Comparison of ENCODE assay signal across 8 cellular contexts in the genomic region with DNA sequence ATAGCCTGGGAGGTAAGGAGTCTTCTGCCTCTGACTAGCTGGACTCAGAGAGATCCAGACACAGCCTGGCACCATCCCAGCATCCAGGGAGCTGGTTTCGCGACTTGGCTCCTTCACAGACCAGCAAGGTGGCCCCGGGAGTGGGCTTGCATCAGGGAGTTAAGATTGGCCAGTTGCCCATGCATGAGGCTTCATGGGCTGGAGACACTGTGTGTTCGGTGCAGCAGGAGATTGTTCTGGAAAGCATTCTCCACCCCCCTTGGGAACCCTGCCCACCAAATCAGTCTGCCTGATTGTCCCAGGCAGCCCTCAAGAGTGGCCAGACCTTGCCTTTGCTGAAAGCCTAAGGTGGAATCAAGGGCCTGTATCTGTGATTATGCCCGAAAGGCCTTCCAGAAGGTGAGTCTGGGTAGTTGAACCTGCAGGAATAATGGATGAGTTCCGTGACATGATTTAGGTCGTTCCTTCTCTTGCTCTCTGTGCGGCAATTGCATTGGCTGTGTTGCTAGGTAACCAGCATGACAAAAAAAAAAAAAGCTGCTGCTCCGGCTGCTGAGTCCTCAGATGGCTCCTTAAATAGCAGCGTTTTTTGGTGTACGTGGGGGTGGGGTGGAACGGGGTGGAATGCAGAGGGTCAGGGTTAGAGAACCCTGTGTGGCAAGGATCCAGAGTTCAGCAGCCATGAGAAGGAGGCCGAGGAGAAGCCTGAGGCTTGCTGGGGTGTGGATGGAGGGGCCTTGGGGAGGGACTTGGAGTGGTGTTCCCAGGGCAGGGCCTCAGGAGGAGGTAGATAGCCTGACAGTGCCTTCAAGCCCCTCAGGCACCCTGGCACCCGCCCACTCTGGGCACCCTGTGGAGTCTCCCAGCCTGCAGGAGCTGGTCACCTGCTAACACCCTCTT.
A peak's percentile ranks its signal among the peaks of the same experiment; 100 is the strongest.
DNase-seq lines count a peak whose midpoint lies in the region; TF ChIP-seq lines count a peak whose summit lies in the region.

No MANE protein-coding gene starts in this region.

- peak overlapping the region; percentile 13 for H3K9ac ChIP-seq in neuronal stem cell (ENCODE audit: low read depth, low read length, poor library complexity)

- H3K4me1 ChIP-seq in Caco-2 = peaks cover 17% of the 10 kb centered on the region
- H3K4me1 ChIP-seq in neuronal stem cell (ENCODE audit: control insufficient read depth in 2 of 2, insufficient read depth in 1 of 2, low read depth in 1 of 2, low read length in 2 of 2) = peaks cover 19 to 24% of the 10 kb centered on the region in 2 donors

- peak overlapping the region; percentile 71 for H2BK15ac ChIP-seq in neuronal stem cell (ENCODE audit: low read length)

- DNase-seq in Caco-2 (peak; percentile 75 to 79), NCI-H446 treated with DMSO at 0.1 percent for 48 hours (lab: John Stamatoyannopoulos, UW) (peak; percentile 80), fibroblast of the aortic adventitia (ENCODE audit: low read depth) (peak; percentile 66), neuronal stem cell (ENCODE audit: low spot score) (peak; percentile 68), DMS53 (lab: John Stamatoyannopoulos, UW) (no peak), DMS53 treated with DMSO at 0.1 percent for 48 hours (lab: John Stamatoyannopoulos, UW; ENCODE audit: unreplicated experiment) (no peak), CD1c-positive myeloid dendritic cell (ENCODE audit: extremely low spot score) (no peak)
- DNase-seq in activated CD4-positive, alpha-beta T cell treated with anti-CD3 and anti-CD28 coated beads, Interleukin-2, amount 50 U/mL, for 1 hour = no peak

- peak overlapping the region; percentile 45 for H3K4me2 ChIP-seq in neuronal stem cell (ENCODE audit: insufficient read depth, low read length, poor library complexity, severe bottlenecking)

- no peak overlapping the region for H3K4me3 ChIP-seq in Caco-2 (ENCODE audit: low read depth, low read length)
- no peak overlapping the region for H3K4me3 ChIP-seq in fibroblast of the aortic adventitia (ENCODE audit: low read depth, low read length)
- H3K4me3 ChIP-seq in neuronal stem cell (ENCODE audit: low read length in 2 of 2) = no peak overlapping the region

- TF ChIP-seq CTCF in Caco-2 (IDR thresholded peaks at IDR 0.05; ENCODE audit: insufficient read depth in 1 of 2, low read depth in 1 of 2, low read length in 1 of 2, severe bottlenecking in 1 of 2, unreplicated experiment in 1 of 2) (no peak), fibroblast of the aortic adventitia (IDR thresholded peaks at IDR 0.05; ENCODE audit: insufficient read depth, low read length) (no peak)

- peak overlapping the region; percentile 91 for H2AK5ac ChIP-seq in neuronal stem cell (ENCODE audit: low read depth, low read length)

- no TSS peak for BruUV-seq in Caco-2 (replicated peaks; lab: Mats Ljungman, UMichigan)

- peak overlapping the region; percentile 55 for H2AFZ ChIP-seq in neuronal stem cell (ENCODE audit: low read length)

- peak overlapping the region; percentile 25 for H3K14ac ChIP-seq in neuronal stem cell (ENCODE audit: low read length)

- peak overlapping the region; percentile 1 for H2BK120ac ChIP-seq in neuronal stem cell (ENCODE audit: low read depth, low read length)

- no peak overlapping the region for H3K4me3 Mint-ChIP-seq in Caco-2 (ENCODE audit: unreplicated experiment)

- H3K9me3 Mint-ChIP-seq in Caco-2 (ENCODE audit: unreplicated experiment) = no peaks in the 10 kb centered on the region

- CTCF ChIA-PET in Caco-2 (lab: Charles Lee) = interaction anchor here (0.6 kb wide), 1 partner anchor 100 kb away, joined by 6 read pairs; no protein-coding TSS in a partner anchor

- H3K27ac Mint-ChIP-seq in Caco-2 (ENCODE audit: unreplicated experiment) = peak overlapping the region; percentile 84

- H3K36me3 Mint-ChIP-seq in Caco-2 (ENCODE audit: insufficient read depth, unreplicated experiment) = peaks cover 58% of the 10 kb centered on the region

- H3K4me1 Mint-ChIP-seq in Caco-2 (ENCODE audit: low read depth, unreplicated experiment) = peaks cover 7% of the 10 kb centered on the region

- peak overlapping the region; percentile 90 for H2BK5ac ChIP-seq in neuronal stem cell (ENCODE audit: low read length)

- no peaks in the 10 kb centered on the region for H3K27me3 Mint-ChIP-seq in Caco-2 (ENCODE audit: insufficient read depth, unreplicated experiment)

- POLR2A ChIA-PET in Caco-2 (lab: Charles Lee) = no interaction called here

- peak overlapping the region; percentile 92 for H3K18ac ChIP-seq in neuronal stem cell (ENCODE audit: low read length)

- H4K8ac ChIP-seq in neuronal stem cell (ENCODE audit: low read depth, low read length) = no peak overlapping the region

- H3K27ac ChIP-seq in neuronal stem cell (replicated peaks; ENCODE audit: low read length) = peak overlapping the region; percentile 49

- H3K27me3 ChIP-seq in Caco-2 (replicated peaks; ENCODE audit: control insufficient read depth, insufficient read depth, low read length) (no peaks in the 10 kb centered on the region), neuronal stem cell (ENCODE audit: control insufficient read depth in 3 of 3, insufficient read depth in 3 of 3, low read depth in 1 of 3, low read length in 3 of 3) (no peaks in the 10 kb centered on the region)

- H3K9me3 ChIP-seq in Caco-2 (no peaks in the 10 kb centered on the region), neuronal stem cell (replicated peaks in 1 of 2; ENCODE audit: control insufficient read depth in 2 of 2, insufficient read depth in 1 of 2, low read depth in 1 of 2, low read length in 2 of 2) (peaks cover 0 to 13% of the 10 kb centered on the region in 2 donors)

- no peaks in the 10 kb centered on the region for H3K79me1 ChIP-seq in neuronal stem cell (ENCODE audit: low read depth, low read length)

- no peak overlapping the region for H3K4ac ChIP-seq in neuronal stem cell (ENCODE audit: low read length)

- WGBS in neuronal stem cell (ENCODE audit: extremely low coverage in 2 of 2, insufficient read length in 2 of 2, insufficient replicate concordance in 1 of 2), 2 donors = no CpG with 5 or more reads among the region's 14 CpGs

- H3K36me3 ChIP-seq in Caco-2 (ENCODE audit: control insufficient read depth, insufficient read depth, low read length) (peaks cover 4% of the 10 kb centered on the region), neuronal stem cell (replicated peaks in 1 of 2; ENCODE audit: control insufficient read depth in 2 of 2, insufficient read depth in 2 of 2, low read length in 2 of 2) (peaks cover 9 to 11% of the 10 kb centered on the region in 2 donors)

- H2BK12ac ChIP-seq in neuronal stem cell (ENCODE audit: low read length) = peak overlapping the region; percentile 24

- H4K91ac ChIP-seq in neuronal stem cell (ENCODE audit: low read depth, low read length, poor library complexity) = no peak overlapping the region

- intact Hi-C loops in Caco-2 (cut with micrococcal nuclease; ENCODE audit: unreplicated experiment) = no loop called here

- H3K23ac ChIP-seq in neuronal stem cell (ENCODE audit: low read depth, low read length, poor library complexity) = no peak overlapping the region

Comparison
In these comparisons a context has a peak if more than half of its experiments do, and no peak if none do; other contexts are left out.
1. DNase-seq: peak in Caco-2 (2 of 2), NCI-H446 treated with DMSO at 0.1 percent for 48 hours (single experiment), fibroblast of the aortic adventitia (single experiment) and neuronal stem cell (single experiment); none in DMS53 (single experiment), activated CD4-positive, alpha-beta T cell treated with anti-CD3 and anti-CD28 coated beads, Interleukin-2, amount 50 U/mL, for 1 hour (single experiment), DMS53 treated with DMSO at 0.1 percent for 48 hours (single experiment) and CD1c-positive myeloid dendritic cell (single experiment).